In the genomic region with DNA sequence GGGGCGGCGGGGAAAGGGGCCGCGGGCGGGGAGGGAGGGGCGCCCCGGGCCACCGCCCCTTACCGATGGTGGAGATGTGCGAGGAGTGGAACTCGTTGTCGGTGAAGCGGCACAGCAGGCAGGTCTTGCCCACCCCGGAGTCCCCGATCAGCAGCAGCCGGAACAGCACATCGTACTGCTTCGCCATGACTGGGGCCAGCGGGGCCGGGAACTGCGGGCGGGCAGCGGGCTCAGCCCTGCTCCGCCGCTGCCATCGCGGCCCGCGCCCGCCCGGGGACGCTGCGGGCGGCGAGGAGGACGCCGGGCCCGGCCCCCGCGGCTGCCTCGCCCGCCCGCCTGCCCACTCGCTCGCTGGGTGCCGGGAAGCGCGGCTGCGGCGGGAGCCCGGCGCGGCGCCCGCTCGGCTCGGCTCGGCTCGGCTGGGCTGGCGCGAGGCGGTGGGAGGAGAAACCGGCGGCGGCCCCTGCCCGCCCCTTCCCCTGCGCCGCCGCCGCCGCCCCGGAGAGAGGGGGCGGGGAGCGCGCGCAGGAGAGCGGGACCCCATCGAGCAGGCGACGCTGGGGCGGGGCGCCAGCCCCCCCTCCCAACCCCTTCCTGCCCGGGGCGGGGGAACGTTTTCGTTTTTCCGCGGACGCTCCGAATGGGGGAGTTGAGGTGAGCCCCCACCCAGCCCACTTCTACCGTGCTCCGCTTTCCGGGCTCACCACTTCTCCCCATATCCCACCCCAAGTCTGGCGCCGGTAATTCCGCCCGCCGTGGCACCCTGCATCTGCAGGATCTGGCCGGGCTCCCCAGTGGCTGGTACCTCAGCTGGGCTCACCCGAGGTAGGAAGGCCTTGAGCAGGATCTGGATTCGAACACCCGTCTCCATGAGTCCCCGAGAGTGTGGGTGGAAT, we compare ENCODE assay signal across 8 cellular contexts. TPM values are rescaled to one million over a fixed set of nuclear protein-coding genes. Genes with fewer than 3 reads are reported as not detected.
A peak's percentile ranks its signal among the peaks of the same experiment; 100 is the strongest.
DNase-seq lines count a peak whose midpoint lies in the region; TF ChIP-seq lines count a peak whose summit lies in the region.

A gene (minus strand): TSS at position 447 of the 896 bp plus-strand sequence. CDS start 260 bp downstream, at position 187.

- peak within 1 kb of the TSS; percentile 93 for H3K18ac ChIP-seq in mesendoderm (ENCODE audit: low read length)

- no CpG with 5 or more reads among the region's 103 CpGs for WGBS in mesendoderm (ENCODE audit: extremely low coverage, insufficient coverage, low lambda C conversion rate)

- H3K4me1 ChIP-seq in KMS-11 (ENCODE audit: low read depth, poor library complexity, severe bottlenecking) (peaks cover 44% of the 10 kb centered on the region), mesendoderm (ENCODE audit: control insufficient read depth, low read depth, low read length) (peaks cover 22% of the 10 kb centered on the region)

- H3K36me3 ChIP-seq in KMS-11 (ENCODE audit: insufficient read depth): no peaks in the 10 kb centered on the region
- H3K36me3 ChIP-seq in mesendoderm (ENCODE audit: control insufficient read depth, insufficient read depth, low read length): no peaks in the 10 kb centered on the region

- peak within 1 kb of the TSS; percentile 92 for H3K4ac ChIP-seq in mesendoderm (ENCODE audit: low read depth, low read length)

- peak within 1 kb of the TSS; percentile 89 for H3K23ac ChIP-seq in mesendoderm (ENCODE audit: low read length)

- H3K4me3 ChIP-seq in KMS-11 (IDR thresholded peaks at IDR 0.05; ENCODE audit: insufficient read depth, low read depth, low read length): no peak within 1 kb of the TSS
- H3K4me3 ChIP-seq in mesendoderm (ENCODE audit: low read length): peak within 1 kb of the TSS; percentile 61

- H3K4me2 ChIP-seq in KMS-11: peak within 1 kb of the TSS; percentile 81
- H3K4me2 ChIP-seq in mesendoderm (ENCODE audit: low read length): peak within 1 kb of the TSS; percentile 81

- H3K9ac ChIP-seq in KMS-11 (peak within 1 kb of the TSS; percentile 76; the same call in 1 of the 2 replicates), mesendoderm (ENCODE audit: low read length) (peak within 1 kb of the TSS; percentile 82)

- TF ChIP-seq CTCF in KMS-11 (conservative IDR thresholded peaks at IDR 0.05; ENCODE audit: low read depth, low read length): no peak

- H3K79me2 ChIP-seq in KMS-11 (ENCODE audit: insufficient read depth, low read depth) (peaks cover 31% of the 10 kb centered on the region; the same call in 1 of the 2 replicates), mesendoderm (ENCODE audit: control insufficient read depth, insufficient read depth, low read length) (peaks cover 34% of the 10 kb centered on the region)

- peak within 1 kb of the TSS; percentile 77 for H4K8ac ChIP-seq in mesendoderm (ENCODE audit: low read depth, low read length)

- H2AFZ ChIP-seq in KMS-11 (ENCODE audit: low read depth): peak within 1 kb of the TSS; percentile 75

- H3K27me3 ChIP-seq in KMS-11 (ENCODE audit: insufficient read depth, low read depth) (no peaks in the 10 kb centered on the region), mesendoderm (ENCODE audit: insufficient read depth, low read length, poor library complexity) (no peaks in the 10 kb centered on the region)

- no peak within 1 kb of the TSS for H2AK5ac ChIP-seq in mesendoderm (ENCODE audit: low read length)

- DNase-seq in DMS53 (lab: John Stamatoyannopoulos, UW) (peak; percentile 62), DMS53 treated with DMSO at 0.1 percent for 48 hours (lab: John Stamatoyannopoulos, UW; ENCODE audit: unreplicated experiment) (no peak), mesendoderm (no peak), middle frontal gyrus (ENCODE audit: extremely low spot score, low spot score) (no peak)
- peak; percentile 33 for DNase-seq in activated CD4-positive, alpha-beta T cell treated with anti-CD3 and anti-CD28 coated beads, Interleukin-2, amount 50 U/mL, for 1 hour
- DNase-seq in effector CD8-positive, alpha-beta T cell (lab: John Stamatoyannopoulos, UW): peak; percentile 16
- peak; percentile 14 to 50 (median 42) for DNase-seq in stimulated activated naive CD4-positive, alpha-beta T cell (lab: John Stamatoyannopoulos, UW)

- peak within 1 kb of the TSS; percentile 78 for H2BK120ac ChIP-seq in mesendoderm (ENCODE audit: low read depth, low read length)

- peak within 1 kb of the TSS; percentile 15 for H2BK15ac ChIP-seq in mesendoderm (replicated peaks; ENCODE audit: low read depth)

- H4K20me1 ChIP-seq in KMS-11 (ENCODE audit: insufficient read depth): no peaks in the 10 kb centered on the region

- H3K79me1 ChIP-seq in mesendoderm (ENCODE audit: low read length): peaks cover 14% of the 10 kb centered on the region

- peak within 1 kb of the TSS; percentile 39; the same call in 1 of the 2 replicates for H3K27ac ChIP-seq in KMS-11
- peak within 1 kb of the TSS; percentile 74 for H3K27ac ChIP-seq in mesendoderm (ENCODE audit: low read depth, low read length)

- H4K5ac ChIP-seq in mesendoderm (ENCODE audit: low read length): no peak within 1 kb of the TSS

- peak within 1 kb of the TSS; percentile 77 for H2BK5ac ChIP-seq in mesendoderm (ENCODE audit: low read length)

- peak within 1 kb of the TSS; percentile 88 for H3K56ac ChIP-seq in mesendoderm (ENCODE audit: low read length)

RNA-seq across cellular contexts. Expression of the gene that starts here (rescaled TPM):
- 42.6 TPM for polyA plus RNA-seq in mesendoderm (2013, experiment 1 of 2)
- polyA plus RNA-seq in mesendoderm (2013, experiment 2 of 2): 42.7 TPM

Comparison
In these comparisons a context has a peak if more than half of its experiments do, and no peak if none do; other contexts are left out.
1. DNase-seq: peak in DMS53 (single experiment), activated CD4-positive, alpha-beta T cell treated with anti-CD3 and anti-CD28 coated beads, Interleukin-2, amount 50 U/mL, for 1 hour (single experiment), effector CD8-positive, alpha-beta T cell (single experiment) and stimulated activated naive CD4-positive, alpha-beta T cell (6 of 6); none in DMS53 treated with DMSO at 0.1 percent for 48 hours (single experiment), mesendoderm (single experiment) and middle frontal gyrus (single experiment).